In the genomic region with DNA sequence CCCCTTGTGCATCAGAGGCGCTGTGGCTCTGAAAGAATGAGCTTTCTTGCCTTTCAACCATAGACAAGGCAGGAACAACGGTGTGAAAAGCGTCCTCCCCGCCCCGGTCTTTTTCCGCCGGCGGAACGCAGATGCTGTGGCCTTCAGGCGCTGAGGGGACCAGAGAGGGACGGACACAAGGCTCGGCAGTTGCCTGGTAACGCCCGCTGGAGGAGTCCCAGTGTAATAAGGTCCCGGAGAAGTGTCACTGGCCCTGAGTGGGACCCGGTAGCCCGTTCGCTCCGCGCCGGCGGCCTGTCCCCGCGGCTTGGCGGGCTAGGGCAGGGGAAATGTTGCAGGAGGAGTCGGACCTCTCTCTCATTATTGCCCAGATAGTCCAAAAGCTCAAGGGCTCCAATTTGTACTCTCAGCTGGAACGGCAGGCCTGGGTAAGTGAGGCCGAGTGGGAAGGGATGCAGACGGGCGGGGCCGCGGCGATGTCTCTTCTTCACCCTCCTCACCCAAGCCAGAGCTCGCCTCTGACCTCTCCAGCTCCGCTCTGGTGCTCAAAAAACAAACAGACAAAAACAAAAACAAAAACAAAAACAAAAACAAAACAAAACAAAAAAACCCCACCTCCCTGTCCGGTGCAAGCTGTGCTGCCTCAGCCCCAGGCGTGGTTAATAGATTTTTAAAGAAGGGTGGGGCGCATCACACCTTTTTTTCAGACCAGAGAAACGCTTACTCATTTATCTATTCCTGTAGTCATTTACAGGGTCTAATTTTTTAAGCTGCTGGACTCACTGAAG, we compare ENCODE assay signal across 1 cellular context.
TF ChIP-seq lines count a peak whose summit lies in the region.

A gene with protein sequence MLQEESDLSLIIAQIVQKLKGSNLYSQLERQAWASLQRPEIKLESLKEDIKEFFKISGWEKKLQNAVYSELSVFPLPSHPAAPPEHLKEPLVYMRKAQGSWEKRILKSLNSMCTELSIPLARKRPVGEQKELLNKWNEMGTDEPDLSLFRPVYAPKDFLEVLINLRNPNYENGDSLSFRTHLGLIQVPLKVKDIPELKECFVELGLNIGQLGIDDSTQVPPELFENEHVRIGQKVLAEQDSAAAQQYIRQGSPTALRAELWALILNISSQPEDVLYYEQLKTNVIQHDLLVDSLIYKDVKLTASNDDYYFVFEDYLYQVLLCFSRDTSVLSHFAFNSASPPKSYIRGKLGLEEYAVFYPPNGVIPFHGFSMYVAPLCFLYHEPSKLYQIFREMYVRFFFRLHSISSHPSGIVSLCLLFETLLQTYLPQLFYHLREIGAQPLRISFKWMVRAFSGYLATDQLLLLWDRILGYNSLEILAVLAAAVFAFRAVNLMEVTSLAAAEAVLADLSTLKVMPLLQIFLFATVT (plus strand): TSS at position 220 of the 788 bp plus-strand sequence. CDS start 110 bp downstream, at position 330.

TF ChIP-seq in K562, 482 proteins besides CTCF, POLR2A, EP300 and RAD21 (continued from another document and continues in another):
- TF ChIP-seq ZNF407 (IDR thresholded peaks at IDR 0.05; ENCODE audit: low read depth) (no peak), CAMTA2 (CRISPR knock-in tag; conservative IDR thresholded peaks at IDR 0.05) (no peak), ZBTB9 (CRISPR knock-in tag; IDR thresholded peaks at IDR 0.05) (peak; percentile 39; the same call in 1 of the 2 replicates), ZNF398 (CRISPR knock-in tag; IDR thresholded peaks at IDR 0.05) (no peak), ERF (CRISPR knock-in tag; IDR thresholded peaks at IDR 0.05) (no peak), HNRNPH1 (optimal IDR thresholded peaks at IDR 0.05; ENCODE audit: low read depth, low read length) (no peak), TSHZ1 (CRISPR knock-in tag; IDR thresholded peaks at IDR 0.05) (no peak), ELF1 (tag; IDR thresholded peaks at IDR 0.05) (no peak), ETS2 (tag; IDR thresholded peaks at IDR 0.05; ENCODE audit: borderline replicate concordance, poor library complexity, severe bottlenecking) (no peak), NONO (IDR thresholded peaks at IDR 0.05; ENCODE audit: low read depth in 2 of 2, low read length in 1 of 2) (no peak), NCOR1 (IDR thresholded peaks at IDR 0.05) (no peak), HDAC8 (tag; IDR thresholded peaks at IDR 0.05) (no peak; the same call in 1 of the 2 replicates)
- TF ChIP-seq, protein P1, sequence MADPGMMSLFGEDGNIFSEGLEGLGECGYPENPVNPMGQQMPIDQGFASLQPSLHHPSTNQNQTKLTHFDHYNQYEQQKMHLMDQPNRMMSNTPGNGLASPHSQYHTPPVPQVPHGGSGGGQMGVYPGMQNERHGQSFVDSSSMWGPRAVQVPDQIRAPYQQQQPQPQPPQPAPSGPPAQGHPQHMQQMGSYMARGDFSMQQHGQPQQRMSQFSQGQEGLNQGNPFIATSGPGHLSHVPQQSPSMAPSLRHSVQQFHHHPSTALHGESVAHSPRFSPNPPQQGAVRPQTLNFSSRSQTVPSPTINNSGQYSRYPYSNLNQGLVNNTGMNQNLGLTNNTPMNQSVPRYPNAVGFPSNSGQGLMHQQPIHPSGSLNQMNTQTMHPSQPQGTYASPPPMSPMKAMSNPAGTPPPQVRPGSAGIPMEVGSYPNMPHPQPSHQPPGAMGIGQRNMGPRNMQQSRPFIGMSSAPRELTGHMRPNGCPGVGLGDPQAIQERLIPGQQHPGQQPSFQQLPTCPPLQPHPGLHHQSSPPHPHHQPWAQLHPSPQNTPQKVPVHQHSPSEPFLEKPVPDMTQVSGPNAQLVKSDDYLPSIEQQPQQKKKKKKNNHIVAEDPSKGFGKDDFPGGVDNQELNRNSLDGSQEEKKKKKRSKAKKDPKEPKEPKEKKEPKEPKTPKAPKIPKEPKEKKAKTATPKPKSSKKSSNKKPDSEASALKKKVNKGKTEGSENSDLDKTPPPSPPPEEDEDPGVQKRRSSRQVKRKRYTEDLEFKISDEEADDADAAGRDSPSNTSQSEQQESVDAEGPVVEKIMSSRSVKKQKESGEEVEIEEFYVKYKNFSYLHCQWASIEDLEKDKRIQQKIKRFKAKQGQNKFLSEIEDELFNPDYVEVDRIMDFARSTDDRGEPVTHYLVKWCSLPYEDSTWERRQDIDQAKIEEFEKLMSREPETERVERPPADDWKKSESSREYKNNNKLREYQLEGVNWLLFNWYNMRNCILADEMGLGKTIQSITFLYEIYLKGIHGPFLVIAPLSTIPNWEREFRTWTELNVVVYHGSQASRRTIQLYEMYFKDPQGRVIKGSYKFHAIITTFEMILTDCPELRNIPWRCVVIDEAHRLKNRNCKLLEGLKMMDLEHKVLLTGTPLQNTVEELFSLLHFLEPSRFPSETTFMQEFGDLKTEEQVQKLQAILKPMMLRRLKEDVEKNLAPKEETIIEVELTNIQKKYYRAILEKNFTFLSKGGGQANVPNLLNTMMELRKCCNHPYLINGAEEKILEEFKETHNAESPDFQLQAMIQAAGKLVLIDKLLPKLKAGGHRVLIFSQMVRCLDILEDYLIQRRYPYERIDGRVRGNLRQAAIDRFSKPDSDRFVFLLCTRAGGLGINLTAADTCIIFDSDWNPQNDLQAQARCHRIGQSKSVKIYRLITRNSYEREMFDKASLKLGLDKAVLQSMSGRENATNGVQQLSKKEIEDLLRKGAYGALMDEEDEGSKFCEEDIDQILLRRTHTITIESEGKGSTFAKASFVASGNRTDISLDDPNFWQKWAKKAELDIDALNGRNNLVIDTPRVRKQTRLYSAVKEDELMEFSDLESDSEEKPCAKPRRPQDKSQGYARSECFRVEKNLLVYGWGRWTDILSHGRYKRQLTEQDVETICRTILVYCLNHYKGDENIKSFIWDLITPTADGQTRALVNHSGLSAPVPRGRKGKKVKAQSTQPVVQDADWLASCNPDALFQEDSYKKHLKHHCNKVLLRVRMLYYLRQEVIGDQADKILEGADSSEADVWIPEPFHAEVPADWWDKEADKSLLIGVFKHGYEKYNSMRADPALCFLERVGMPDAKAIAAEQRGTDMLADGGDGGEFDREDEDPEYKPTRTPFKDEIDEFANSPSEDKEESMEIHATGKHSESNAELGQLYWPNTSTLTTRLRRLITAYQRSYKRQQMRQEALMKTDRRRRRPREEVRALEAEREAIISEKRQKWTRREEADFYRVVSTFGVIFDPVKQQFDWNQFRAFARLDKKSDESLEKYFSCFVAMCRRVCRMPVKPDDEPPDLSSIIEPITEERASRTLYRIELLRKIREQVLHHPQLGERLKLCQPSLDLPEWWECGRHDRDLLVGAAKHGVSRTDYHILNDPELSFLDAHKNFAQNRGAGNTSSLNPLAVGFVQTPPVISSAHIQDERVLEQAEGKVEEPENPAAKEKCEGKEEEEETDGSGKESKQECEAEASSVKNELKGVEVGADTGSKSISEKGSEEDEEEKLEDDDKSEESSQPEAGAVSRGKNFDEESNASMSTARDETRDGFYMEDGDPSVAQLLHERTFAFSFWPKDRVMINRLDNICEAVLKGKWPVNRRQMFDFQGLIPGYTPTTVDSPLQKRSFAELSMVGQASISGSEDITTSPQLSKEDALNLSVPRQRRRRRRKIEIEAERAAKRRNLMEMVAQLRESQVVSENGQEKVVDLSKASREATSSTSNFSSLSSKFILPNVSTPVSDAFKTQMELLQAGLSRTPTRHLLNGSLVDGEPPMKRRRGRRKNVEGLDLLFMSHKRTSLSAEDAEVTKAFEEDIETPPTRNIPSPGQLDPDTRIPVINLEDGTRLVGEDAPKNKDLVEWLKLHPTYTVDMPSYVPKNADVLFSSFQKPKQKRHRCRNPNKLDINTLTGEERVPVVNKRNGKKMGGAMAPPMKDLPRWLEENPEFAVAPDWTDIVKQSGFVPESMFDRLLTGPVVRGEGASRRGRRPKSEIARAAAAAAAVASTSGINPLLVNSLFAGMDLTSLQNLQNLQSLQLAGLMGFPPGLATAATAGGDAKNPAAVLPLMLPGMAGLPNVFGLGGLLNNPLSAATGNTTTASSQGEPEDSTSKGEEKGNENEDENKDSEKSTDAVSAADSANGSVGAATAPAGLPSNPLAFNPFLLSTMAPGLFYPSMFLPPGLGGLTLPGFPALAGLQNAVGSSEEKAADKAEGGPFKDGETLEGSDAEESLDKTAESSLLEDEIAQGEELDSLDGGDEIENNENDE (IDR thresholded peaks at IDR 0.05; ENCODE audit: low read depth, low read length) = peak; percentile 41
